Comparison of ENCODE assay signal across 8 cellular contexts in the genomic region with DNA sequence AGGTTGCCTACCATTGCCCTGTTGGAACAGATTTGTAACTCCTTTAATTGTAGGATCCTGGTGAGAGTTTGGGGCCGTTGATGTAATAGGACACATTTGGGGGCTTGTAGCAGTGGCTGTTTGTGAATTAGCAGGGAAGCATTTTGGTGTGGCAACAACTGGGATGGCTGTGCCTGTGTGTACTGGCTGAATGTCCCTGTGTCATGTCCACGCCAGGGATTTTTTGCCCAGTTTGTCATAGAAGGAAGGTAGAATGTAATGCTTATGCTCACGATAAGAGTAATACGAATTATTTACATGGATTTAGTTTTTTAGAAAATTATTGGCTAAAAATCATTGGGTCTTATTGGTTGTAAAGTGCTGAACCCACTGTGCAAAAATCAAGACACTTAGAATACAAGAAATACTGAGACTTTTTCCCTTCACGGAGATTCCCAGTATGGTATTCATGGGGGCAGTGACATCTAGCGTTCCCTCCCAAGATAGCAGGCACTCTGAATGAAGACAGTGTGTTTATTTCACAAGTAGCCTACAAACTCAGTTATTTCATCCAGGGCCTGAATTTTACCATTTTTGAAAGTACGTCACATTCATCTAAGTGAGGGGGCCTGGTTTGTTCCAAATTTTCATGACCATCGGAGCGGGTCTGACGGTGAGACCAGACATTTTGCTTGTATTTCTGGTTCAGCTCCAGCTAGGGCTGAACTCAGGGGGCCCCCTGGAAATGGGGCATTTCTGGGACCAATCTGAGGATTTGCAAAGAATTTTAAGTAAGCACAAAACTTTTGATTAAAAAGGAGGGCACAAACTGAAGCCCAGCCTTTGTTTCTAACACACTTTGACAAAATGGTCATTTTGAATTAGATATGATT.
DNase-seq lines count a peak whose midpoint lies in the region; ATAC-seq, FAIRE-seq and TF ChIP-seq lines count a peak whose summit lies in the region.

No MANE protein-coding gene starts in this region.

- H3K27ac ChIP-seq in WERI-Rb-1 (no peak overlapping the region), prostate gland (no peak overlapping the region)

- H3K27me3 ChIP-seq in WERI-Rb-1 (ENCODE audit: insufficient read depth, low read depth, severe bottlenecking) (no peaks in the 10 kb centered on the region), prostate gland (replicated peaks; ENCODE audit: insufficient read depth) (no peaks in the 10 kb centered on the region)

- FAIRE-seq in HTR-8/SVneo (lab: Jason Lieb, UNC), result no peak

- H3K36me3 ChIP-seq in WERI-Rb-1, result no peaks in the 10 kb centered on the region
- no peaks in the 10 kb centered on the region for H3K36me3 ChIP-seq in prostate gland

- ATAC-seq in GM18861 (IDR thresholded peaks at IDR 0.05; ENCODE audit: unreplicated experiment), result no peak

- TF ChIP-seq CTCF in WERI-Rb-1 (IDR thresholded peaks at IDR 0.05; ENCODE audit: low read depth, low read length) (peak; percentile 52), prostate gland (IDR thresholded peaks at IDR 0.05) (peak in 3 of 4 experiments; percentile 51 to 68 (median 63))

- DNase-seq in stimulated activated CD4-positive, alpha-beta T cell treated with anti-CD3 and anti-CD28 coated beads, Interleukin-1b, Interleukin-23, amount 100 ng/mL, for 48 hours, result peak; percentile 10
- DNase-seq in stimulated activated CD4-positive, alpha-beta T cell treated with anti-CD3 and anti-CD28 coated beads, Interleukin-4, amount 100 ng/mL, for 24 hours, result no peak
- peak; percentile 46 for DNase-seq in HTR-8/SVneo (ENCODE audit: insufficient read length, low spot score)
- peak; percentile 34 for DNase-seq in WERI-Rb-1
- peak; percentile 31 for DNase-seq in glomerular endothelial cell (ENCODE audit: extremely low read depth, low read depth, low spot score)
- peak; percentile 33 for DNase-seq in prostate gland (ENCODE audit: low spot score)
- DNase-seq in NCI-H2029 (lab: John Stamatoyannopoulos, UW), result no peak

- 32% methylated on average over 10 of the region's 10 CpGs for whole genome bisulfite sequencing in prostate gland

- H3K4me1 ChIP-seq in prostate gland (replicated peaks), result no peaks in the 10 kb centered on the region

- intact Hi-C loops in prostate gland (cut with DNase I), result loop anchor here (5.0 to 10.0 kb wide), 3 partner anchors 303 to 610 kb away; no protein-coding TSS in a partner anchor

- H3K9me3 ChIP-seq in WERI-Rb-1 (ENCODE audit: severe bottlenecking) (no peaks in the 10 kb centered on the region), prostate gland (no peaks in the 10 kb centered on the region)

- TF ChIP-seq POLR2A in prostate gland (IDR thresholded peaks at IDR 0.05), result no peak

- H3K4me3 ChIP-seq in WERI-Rb-1 (ENCODE audit: low read depth, low read length) (no peak overlapping the region), prostate gland (no peak overlapping the region)

Comparison
In these comparisons a context has a peak if more than half of its experiments do, and no peak if none do; other contexts are left out.
1. DNase-seq: peak in stimulated activated CD4-positive, alpha-beta T cell treated with anti-CD3 and anti-CD28 coated beads, Interleukin-1b, Interleukin-23, amount 100 ng/mL, for 48 hours (single experiment), HTR-8/SVneo (single experiment), WERI-Rb-1 (single experiment), glomerular endothelial cell (single experiment) and prostate gland (single experiment); none in stimulated activated CD4-positive, alpha-beta T cell treated with anti-CD3 and anti-CD28 coated beads, Interleukin-4, amount 100 ng/mL, for 24 hours (single experiment) and NCI-H2029 (single experiment).